ENCODE assay signal across 1 cellular context in genomic region chr5:179820483-179821297, GRCh38.
TF ChIP-seq lines count a peak whose summit lies in the region.

Gene SQSTM1, plus strand, starts transcription at chr5:179820905. Its CDS starts 32 bp downstream, at chr5:179820937.

TF ChIP-seq in K562, 482 proteins besides CTCF, POLR2A, EP300 and RAD21 (continued from another document and continues in another):
- no peak for TF ChIP-seq BDP1 (IDR thresholded peaks at IDR 0.05; ENCODE audit: insufficient read depth, insufficient read length)
- no peak for TF ChIP-seq CREB3 (tag; conservative IDR thresholded peaks at IDR 0.05; ENCODE audit: low read depth)
- no peak for TF ChIP-seq SRSF9 (IDR thresholded peaks at IDR 0.05; ENCODE audit: borderline replicate concordance, low read depth, low read length)
- no peak; the same call in 1 of the 2 replicates for TF ChIP-seq ZNF780A (CRISPR knock-in tag; IDR thresholded peaks at IDR 0.05)
- TF ChIP-seq E2F8 (IDR thresholded peaks at IDR 0.05; ENCODE audit: low read depth, partially characterized antibody), result peak; percentile 18
- TF ChIP-seq MCM5 (IDR thresholded peaks at IDR 0.05; ENCODE audit: low read depth), result no peak
- TF ChIP-seq MAZ (CRISPR knock-in tag; conservative IDR thresholded peaks at IDR 0.05 in 1 of 2, IDR thresholded peaks at IDR 0.05 in 1 of 2), result peak; percentile 70 to 94
- TF ChIP-seq NELFE (IDR thresholded peaks at IDR 0.05; ENCODE audit: insufficient read depth, insufficient read length), result peak; percentile 34
- no peak for TF ChIP-seq CUX1 (CRISPR knock-in tag; IDR thresholded peaks at IDR 0.05)
- TF ChIP-seq NEUROD1 (IDR thresholded peaks at IDR 0.05; ENCODE audit: borderline replicate concordance, low read depth, low read length, partially characterized antibody), result peak; percentile 92
- no peak for TF ChIP-seq ILK (tag; IDR thresholded peaks at IDR 0.05; ENCODE audit: borderline replicate concordance, low read depth)
- TF ChIP-seq ZNF12 (CRISPR knock-in tag; IDR thresholded peaks at IDR 0.05), result peak; percentile 45; the same call in 1 of the 2 replicates
- TF ChIP-seq RBBP5 (IDR thresholded peaks at IDR 0.05; ENCODE audit: borderline replicate concordance, insufficient read depth, low read length, poor library complexity, severe bottlenecking), result peak; percentile 33
- TF ChIP-seq ZFP36 (IDR thresholded peaks at IDR 0.05; ENCODE audit: low read depth, low read length, partially characterized antibody), result no peak
- no peak for TF ChIP-seq ZNF280B (CRISPR knock-in tag; IDR thresholded peaks at IDR 0.05)
- no peak for TF ChIP-seq THRA (IDR thresholded peaks at IDR 0.05)
- no peak for TF ChIP-seq HOXB6 (CRISPR knock-in tag; IDR thresholded peaks at IDR 0.05; ENCODE audit: borderline replicate concordance)
- TF ChIP-seq ZNF79 (CRISPR knock-in tag; IDR thresholded peaks at IDR 0.05; ENCODE audit: low read depth), result no peak
- TF ChIP-seq ZNF41 (CRISPR knock-in tag; conservative IDR thresholded peaks at IDR 0.05), result no peak
- TF ChIP-seq TBP (optimal IDR thresholded peaks at IDR 0.05; ENCODE audit: low read depth, low read length), result peak; percentile 98
- no peak for TF ChIP-seq E2F5 (CRISPR knock-in tag; IDR thresholded peaks at IDR 0.05)
- TF ChIP-seq XRCC4 (IDR thresholded peaks at IDR 0.05; ENCODE audit: extremely low read depth, insufficient read depth, insufficient read length), result no peak
- no peak for TF ChIP-seq KAT2B (IDR thresholded peaks at IDR 0.05; ENCODE audit: low read depth, low read length)
- TF ChIP-seq TCF7L2 (IDR thresholded peaks at IDR 0.05; ENCODE audit: low read depth, low read length), result no peak
- TF ChIP-seq FOXK2 (conservative IDR thresholded peaks at IDR 0.05 in 1 of 2, IDR thresholded peaks at IDR 0.05 in 1 of 2; ENCODE audit: low read depth in 2 of 2), result 0 out of 4 replicates have a peak, but pooled peaks of 1 of the 2 experiments have one; percentile 12
- TF ChIP-seq UBTF (IDR thresholded peaks at IDR 0.05; ENCODE audit: borderline replicate concordance in 1 of 2, low read depth in 2 of 2, low read length in 2 of 2), result peak; percentile 62 to 89; a peak in 3 of 4 replicates
- TF ChIP-seq MYC (IDR thresholded peaks at IDR 0.05; ENCODE audit: low read depth, low read length), result peak; percentile 64
- peak; percentile 81; the same call in 1 of the 2 replicates for TF ChIP-seq MYC (CRISPR knock-in tag; IDR thresholded peaks at IDR 0.05; ENCODE audit: borderline replicate concordance, low read depth)
- peak; percentile 94 for TF ChIP-seq PHF8 (IDR thresholded peaks at IDR 0.05; ENCODE audit: borderline replicate concordance, low read length)
- TF ChIP-seq HDAC2 (IDR thresholded peaks at IDR 0.05), result 0 out of 2 replicates have a peak, but pooled peaks have one; percentile 55
- no peak for TF ChIP-seq ZEB2 (IDR thresholded peaks at IDR 0.05)
